In genomic region chr9:133521122-133522072, GRCh38 we compare ENCODE assay signal across 1 cellular context.
TF ChIP-seq lines count a peak whose summit lies in the region.

No MANE protein-coding gene starts in this region.

TF ChIP-seq in HepG2, 621 proteins besides CTCF, POLR2A, EP300 and RAD21:
- TF ChIP-seq ZUFSP (CRISPR knock-in tag; IDR thresholded peaks at IDR 0.05; ENCODE audit: borderline replicate concordance) (no peak), ZSCAN12 (CRISPR knock-in tag; IDR thresholded peaks at IDR 0.05) (no peak), ZMYM3 (CRISPR knock-in tag; IDR thresholded peaks at IDR 0.05) (0 out of 2 replicates have a peak, but pooled peaks have one; percentile 27), HOXD1 (CRISPR knock-in tag; IDR thresholded peaks at IDR 0.05) (no peak), HNF4A (CRISPR knock-in tag; IDR thresholded peaks at IDR 0.05) (peak; percentile 63), AHR (CRISPR knock-in tag; IDR thresholded peaks at IDR 0.05) (no peak), ATF2 (CRISPR knock-in tag; IDR thresholded peaks at IDR 0.05) (0 out of 2 replicates have a peak, but pooled peaks have one; percentile 35), SALL1 (CRISPR knock-in tag; IDR thresholded peaks at IDR 0.05) (peak; percentile 24; the same call in 1 of the 2 replicates), HNF1A (IDR thresholded peaks at IDR 0.05; ENCODE audit: low read depth) (peak; percentile 38; the same call in 1 of the 2 replicates), HNF1A (CRISPR knock-in tag; IDR thresholded peaks at IDR 0.05; ENCODE audit: borderline replicate concordance) (no peak), ZNF687 (CRISPR knock-in tag; IDR thresholded peaks at IDR 0.05) (0 out of 2 replicates have a peak, but pooled peaks have one; percentile 2), SAP130 (CRISPR knock-in tag; IDR thresholded peaks at IDR 0.05; ENCODE audit: low read depth) (0 out of 2 replicates have a peak, but pooled peaks have one; percentile 12), ATF7 (IDR thresholded peaks at IDR 0.05) (0 out of 2 replicates have a peak, but pooled peaks have one; percentile 48), ATF7 (CRISPR knock-in tag; IDR thresholded peaks at IDR 0.05) (no peak), GATAD2A (CRISPR knock-in tag; IDR thresholded peaks at IDR 0.05) (0 out of 2 replicates have a peak, but pooled peaks have one; percentile 11), ZNF263 (CRISPR knock-in tag; IDR thresholded peaks at IDR 0.05) (peak; percentile 16; the same call in 1 of the 2 replicates), ATF4 (CRISPR knock-in tag; IDR thresholded peaks at IDR 0.05) (peak in 1 of 2 experiments; percentile 58; a peak in 1 of 4 replicates), ZMAT3 (CRISPR knock-in tag; conservative IDR thresholded peaks at IDR 0.05) (0 out of 2 replicates have a peak, but pooled peaks have one; percentile 17), CEBPB (IDR thresholded peaks at IDR 0.05; ENCODE audit: borderline replicate concordance, low read depth, low read length) (peak; percentile 57; the same call in 1 of the 2 replicates), HNF4G (IDR thresholded peaks at IDR 0.05; ENCODE audit: borderline replicate concordance, low read depth, low read length) (0 out of 2 replicates have a peak, but pooled peaks have one; percentile 12), HNF4G (CRISPR knock-in tag; IDR thresholded peaks at IDR 0.05; ENCODE audit: borderline replicate concordance, low read depth) (no peak), ARID4A (CRISPR knock-in tag; IDR thresholded peaks at IDR 0.05; ENCODE audit: borderline replicate concordance) (peak; percentile 18; the same call in 1 of the 2 replicates), MATR3 (CRISPR knock-in tag; IDR thresholded peaks at IDR 0.05) (no peak), PAXIP1 (CRISPR knock-in tag; conservative IDR thresholded peaks at IDR 0.05) (peak; percentile 20; the same call in 1 of the 2 replicates), NR2C2 (CRISPR knock-in tag; IDR thresholded peaks at IDR 0.05; ENCODE audit: borderline replicate concordance) (peak; percentile 60; the same call in 1 of the 2 replicates), JUNB (CRISPR knock-in tag; IDR thresholded peaks at IDR 0.05; ENCODE audit: borderline replicate concordance) (no peak), SMAD1 (CRISPR knock-in tag; IDR thresholded peaks at IDR 0.05; ENCODE audit: borderline replicate concordance, low read depth) (0 out of 2 replicates have a peak, but pooled peaks have one; percentile 42), CEBPG (CRISPR knock-in tag; IDR thresholded peaks at IDR 0.05) (peak; percentile 33; the same call in 1 of the 2 replicates), ZNF329 (CRISPR knock-in tag; IDR thresholded peaks at IDR 0.05; ENCODE audit: low read depth) (peak; percentile 99), PATZ1 (CRISPR knock-in tag; IDR thresholded peaks at IDR 0.05) (peak; percentile 67; the same call in 1 of the 2 replicates)
